ENCODE assay signal across 1 cellular context in genomic region chr9:88826651-88827245, GRCh38.
TF ChIP-seq lines count a peak whose summit lies in the region.

No MANE protein-coding gene starts in this region.

TF ChIP-seq in SK-N-SH, 30 proteins besides CTCF, POLR2A, EP300 and RAD21 (continued from another document):
- TF ChIP-seq REST (IDR thresholded peaks at IDR 0.05; ENCODE audit: low read depth, low read length) (no peak), USF1 (IDR thresholded peaks at IDR 0.05; ENCODE audit: borderline replicate concordance, low read depth) (no peak), EZH2phosphoT487 (IDR thresholded peaks at IDR 0.05; ENCODE audit: borderline replicate concordance, low read depth) (no peak), FOXM1 (IDR thresholded peaks at IDR 0.05; ENCODE audit: low read depth) (0 out of 2 replicates have a peak, but pooled peaks have one; percentile 19), MEF2A (IDR thresholded peaks at IDR 0.05; ENCODE audit: borderline replicate concordance, low read depth) (no peak), RFX5 (IDR thresholded peaks at IDR 0.05; ENCODE audit: low read length) (no peak), SMC3 (IDR thresholded peaks at IDR 0.05; ENCODE audit: low read depth, low read length) (no peak), TCF12 (IDR thresholded peaks at IDR 0.05) (peak; percentile 90), PBX3 (IDR thresholded peaks at IDR 0.05) (peak; percentile 86), RCOR1 (IDR thresholded peaks at IDR 0.05; ENCODE audit: low read length) (no peak), RXRA (IDR thresholded peaks at IDR 0.05; ENCODE audit: borderline replicate concordance, low read depth) (no peak), NFIC (IDR thresholded peaks at IDR 0.05; ENCODE audit: borderline replicate concordance) (peak; percentile 69), IRF3 (IDR thresholded peaks at IDR 0.05; ENCODE audit: low read depth, low read length) (no peak), CHD2 (IDR thresholded peaks at IDR 0.05; ENCODE audit: low read length, partially characterized antibody) (no peak), FOSL2 (IDR thresholded peaks at IDR 0.05; ENCODE audit: borderline replicate concordance, low read depth) (0 out of 2 replicates have a peak, but pooled peaks have one; percentile 7), ELF1 (IDR thresholded peaks at IDR 0.05) (no peak), GABPA (IDR thresholded peaks at IDR 0.05; ENCODE audit: low read depth) (no peak), JUND (IDR thresholded peaks at IDR 0.05) (0 out of 2 replicates have a peak, but pooled peaks have one; percentile 52), NRF1 (IDR thresholded peaks at IDR 0.05; ENCODE audit: low read depth, low read length) (no peak)
- TF ChIP-seq, protein P1, sequence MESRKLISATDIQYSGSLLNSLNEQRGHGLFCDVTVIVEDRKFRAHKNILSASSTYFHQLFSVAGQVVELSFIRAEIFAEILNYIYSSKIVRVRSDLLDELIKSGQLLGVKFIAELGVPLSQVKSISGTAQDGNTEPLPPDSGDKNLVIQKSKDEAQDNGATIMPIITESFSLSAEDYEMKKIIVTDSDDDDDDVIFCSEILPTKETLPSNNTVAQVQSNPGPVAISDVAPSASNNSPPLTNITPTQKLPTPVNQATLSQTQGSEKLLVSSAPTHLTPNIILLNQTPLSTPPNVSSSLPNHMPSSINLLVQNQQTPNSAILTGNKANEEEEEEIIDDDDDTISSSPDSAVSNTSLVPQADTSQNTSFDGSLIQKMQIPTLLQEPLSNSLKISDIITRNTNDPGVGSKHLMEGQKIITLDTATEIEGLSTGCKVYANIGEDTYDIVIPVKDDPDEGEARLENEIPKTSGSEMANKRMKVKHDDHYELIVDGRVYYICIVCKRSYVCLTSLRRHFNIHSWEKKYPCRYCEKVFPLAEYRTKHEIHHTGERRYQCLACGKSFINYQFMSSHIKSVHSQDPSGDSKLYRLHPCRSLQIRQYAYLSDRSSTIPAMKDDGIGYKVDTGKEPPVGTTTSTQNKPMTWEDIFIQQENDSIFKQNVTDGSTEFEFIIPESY (IDR thresholded peaks at IDR 0.05; ENCODE audit: borderline replicate concordance, low read depth) = no peak
- TF ChIP-seq, protein P2, sequence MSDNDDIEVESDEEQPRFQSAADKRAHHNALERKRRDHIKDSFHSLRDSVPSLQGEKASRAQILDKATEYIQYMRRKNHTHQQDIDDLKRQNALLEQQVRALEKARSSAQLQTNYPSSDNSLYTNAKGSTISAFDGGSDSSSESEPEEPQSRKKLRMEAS (IDR thresholded peaks at IDR 0.05; ENCODE audit: low read depth) = no peak
- TF ChIP-seq, protein P3, sequence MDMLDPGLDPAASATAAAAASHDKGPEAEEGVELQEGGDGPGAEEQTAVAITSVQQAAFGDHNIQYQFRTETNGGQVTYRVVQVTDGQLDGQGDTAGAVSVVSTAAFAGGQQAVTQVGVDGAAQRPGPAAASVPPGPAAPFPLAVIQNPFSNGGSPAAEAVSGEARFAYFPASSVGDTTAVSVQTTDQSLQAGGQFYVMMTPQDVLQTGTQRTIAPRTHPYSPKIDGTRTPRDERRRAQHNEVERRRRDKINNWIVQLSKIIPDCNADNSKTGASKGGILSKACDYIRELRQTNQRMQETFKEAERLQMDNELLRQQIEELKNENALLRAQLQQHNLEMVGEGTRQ (IDR thresholded peaks at IDR 0.05; ENCODE audit: borderline replicate concordance, low read depth, low read length) = no peak
TF ChIP-seq in SK-N-SH: peak in this region for 8.
